In the genomic region with DNA sequence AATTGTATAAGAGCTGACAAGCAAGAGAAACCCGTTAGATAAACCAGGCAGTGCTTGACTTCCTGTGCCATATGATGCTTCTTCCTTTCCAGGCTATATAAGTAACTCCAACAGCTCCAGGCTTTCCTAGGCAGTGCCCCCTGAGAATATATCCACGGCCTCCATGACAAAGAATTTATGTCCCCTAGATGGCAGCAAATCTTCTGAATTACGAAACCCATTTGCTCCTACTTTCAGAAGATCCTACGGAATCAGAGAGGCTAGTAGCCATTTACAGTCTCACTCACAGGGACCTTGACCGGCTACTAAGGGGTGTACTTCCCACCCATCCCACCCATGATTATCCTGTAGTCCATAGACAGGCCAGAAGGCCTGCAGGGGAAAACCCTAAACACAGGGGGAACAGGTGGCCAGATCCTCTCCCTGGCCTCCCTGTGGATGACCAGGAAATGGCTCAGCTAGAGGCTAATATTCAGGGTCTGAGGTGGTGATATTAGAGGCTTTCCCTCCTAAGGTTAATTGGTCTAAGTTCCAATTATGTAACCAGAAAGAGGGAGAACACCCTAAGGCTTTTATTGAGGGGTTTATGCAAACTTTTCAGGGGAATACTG, we compare ENCODE assay signal across 10 cellular contexts.
A peak's percentile ranks its signal among the peaks of the same experiment; 100 is the strongest.
DNase-seq lines count a peak whose midpoint lies in the region; ATAC-seq, FAIRE-seq and TF ChIP-seq lines count a peak whose summit lies in the region.
"Had no signal": no experiment of that assay in that cellular context is flagged by ENCODE, and none has a peak within 500 bp of the region (broad histone marks: within the 10 kb centered on the region; RNA-seq: fewer than 3 reads in every experiment).

No MANE protein-coding gene starts in this region.

- no peak overlapping the region for H3K4me3 Mint-ChIP-seq in astrocyte (ENCODE audit: unreplicated experiment)

- H2AFZ ChIP-seq in Karpas-422 (ENCODE audit: low read length), result no peak overlapping the region
- no peak overlapping the region for H2AFZ ChIP-seq in astrocyte (ENCODE audit: low read depth, low read length)
- no peak overlapping the region for H2AFZ ChIP-seq in HepG2 (ENCODE audit: low read length)

- POLR2A ChIA-PET in HepG2 (lab: Yijun Ruan, JAX), result no interaction called here

- H3K4me3 ChIP-seq in Karpas-422 (ENCODE audit: low read length), result no peak overlapping the region
- no peak overlapping the region for H3K4me3 ChIP-seq in astrocyte (ENCODE audit: insufficient read depth, low read depth, low read length)
- H3K4me3 ChIP-seq in HepG2 (replicated peaks in 1 of 3; ENCODE audit: insufficient read depth in 1 of 3, low read depth in 2 of 3, low read length in 3 of 3), result no peak overlapping the region

- H3K9ac ChIP-seq in Karpas-422 (ENCODE audit: low read length) (no peak overlapping the region), astrocyte (ENCODE audit: low read length) (no peak overlapping the region), HepG2 (ENCODE audit: insufficient read depth, low read depth, low read length) (no peak overlapping the region)

- H3K9me3 Mint-ChIP-seq in astrocyte (ENCODE audit: unreplicated experiment), result no peaks in the 10 kb centered on the region

- no peaks in the 10 kb centered on the region for H3K27me3 ChIP-seq in Karpas-422 (ENCODE audit: low read length)
- H3K27me3 ChIP-seq in astrocyte (ENCODE audit: insufficient read depth, low read length), result no peaks in the 10 kb centered on the region
- no peaks in the 10 kb centered on the region for H3K27me3 ChIP-seq in HepG2 (ENCODE audit: control insufficient read depth in 1 of 2, insufficient read depth in 2 of 2, low read length in 2 of 2)

- TF ChIP-seq RAD21 in HepG2 (CRISPR knock-in tag; IDR thresholded peaks at IDR 0.05), result no peak

- H3K36me3 ChIP-seq in Karpas-422 (ENCODE audit: insufficient read depth, low read length) (no peaks in the 10 kb centered on the region), astrocyte (ENCODE audit: insufficient read depth, low read length) (no peaks in the 10 kb centered on the region), HepG2 (replicated peaks in 1 of 2; ENCODE audit: control insufficient read depth in 1 of 2, insufficient read depth in 2 of 2, low read length in 2 of 2) (no peaks in the 10 kb centered on the region)

- TF ChIP-seq EP300 in HepG2 (IDR thresholded peaks at IDR 0.05; ENCODE audit: low read depth in 2 of 2, low read length in 2 of 2), result no peak
- no peak for TF ChIP-seq EP300 in HepG2 (CRISPR knock-in tag; IDR thresholded peaks at IDR 0.05; ENCODE audit: borderline replicate concordance)

- no peak for FAIRE-seq in astrocyte (lab: Jason Lieb, UNC)
- peak; percentile 78 for FAIRE-seq in HepG2 (lab: Jason Lieb, UNC)
- FAIRE-seq: TTC549 had no signal

- H3K4me1 ChIP-seq in Karpas-422 (ENCODE audit: low read length), result peaks cover 3% of the 10 kb centered on the region; the same call in 1 of the 2 replicates
- no peaks in the 10 kb centered on the region for H3K4me1 ChIP-seq in astrocyte (ENCODE audit: insufficient read depth, low read length)
- H3K4me1 ChIP-seq in HepG2 (ENCODE audit: insufficient read depth, low read length), result no peaks in the 10 kb centered on the region

- in situ Hi-C loops in Caki2 (cut with HindIII; ENCODE audit: low pct_unique_long_range_greater_than_20kb, low sequenced_read_pairs) (no loop called here), HepG2 (cut with HindIII; ENCODE audit: extremely low pct_ligation_motif_present, low pct_unique_long_range_greater_than_20kb) (no loop called here), G401 (cut with HindIII; ENCODE audit: low sequenced_read_pairs) (no loop called here)

- no peak for TF ChIP-seq POLR2A in HepG2 (IDR thresholded peaks at IDR 0.05; ENCODE audit: insufficient read depth in 1 of 2, low read depth in 2 of 2, low read length in 2 of 2)

- H3K27ac ChIP-seq in Karpas-422 (ENCODE audit: low read length) (no peak overlapping the region), astrocyte (ENCODE audit: low read depth, low read length) (no peak overlapping the region), HepG2 (ENCODE audit: extremely low read length, insufficient read depth, low read length) (no peak overlapping the region)

- H3K4me2 ChIP-seq in Karpas-422 (ENCODE audit: low read depth, low read length, poor library complexity, severe bottlenecking) (no peak overlapping the region), astrocyte (ENCODE audit: low read length) (no peak overlapping the region), HepG2 (ENCODE audit: low read depth, low read length) (no peak overlapping the region)

- whole genome bisulfite sequencing in HepG2 (ENCODE audit: low lambda C conversion rate), result 2% methylated on average over 5 of the region's 5 CpGs

- H3K9me2 ChIP-seq in Karpas-422 (replicated peaks; ENCODE audit: insufficient read depth, low read length), result no peaks in the 10 kb centered on the region

- H3K36me3 Mint-ChIP-seq in astrocyte (ENCODE audit: low read depth, unreplicated experiment), result no peaks in the 10 kb centered on the region

- no TSS peak for BruUV-seq in HepG2 (replicated peaks; lab: Mats Ljungman, UMichigan)

- H3K79me2 ChIP-seq in Karpas-422 (ENCODE audit: low read length) (no peaks in the 10 kb centered on the region), astrocyte (ENCODE audit: insufficient read depth, low read length) (no peaks in the 10 kb centered on the region), HepG2 (ENCODE audit: insufficient read depth, low read length) (no peaks in the 10 kb centered on the region)

- no peak overlapping the region for H3K27ac Mint-ChIP-seq in astrocyte (ENCODE audit: unreplicated experiment)

- TF ChIP-seq CTCF in astrocyte (IDR thresholded peaks at IDR 0.05; ENCODE audit: insufficient read depth, low read depth, low read length) (peak; percentile 17), HepG2 (CRISPR knock-in tag; IDR thresholded peaks at IDR 0.05) (peak; percentile 40)

- peak; percentile 79 for ATAC-seq in HepG2

- no peaks in the 10 kb centered on the region for H3K9me3 ChIP-seq in Karpas-422 (ENCODE audit: low read length)
- no peaks in the 10 kb centered on the region for H3K9me3 ChIP-seq in astrocyte (ENCODE audit: insufficient read depth, low read depth, low read length)
- H3K9me3 ChIP-seq in HepG2 (ENCODE audit: low read length), result no peaks in the 10 kb centered on the region

- H3K4me1 Mint-ChIP-seq in astrocyte (ENCODE audit: low read depth, unreplicated experiment), result no peaks in the 10 kb centered on the region

- no peaks in the 10 kb centered on the region for H3K27me3 Mint-ChIP-seq in astrocyte (ENCODE audit: low read depth, unreplicated experiment)

- CTCF ChIA-PET in HepG2 (lab: Yijun Ruan, JAX; ENCODE audit: low intra/inter-chr PET ratio, low total read pairs), result interaction anchor here (1.3 kb wide), 1 partner anchor 233 kb away, joined by 5 read pairs; no protein-coding TSS in a partner anchor

- intact Hi-C loops in HepG2 (cut with micrococcal nuclease; ENCODE audit: unreplicated experiment), result no loop called here

- peak; percentile 29 for DNase-seq in Caki2 (ENCODE audit: low read depth)
- peak; percentile 46 for DNase-seq in Karpas-422
- DNase-seq in astrocyte (ENCODE audit: low read depth), result no peak
- DNase-seq in HepG2 (ENCODE audit: low spot score), result peak; percentile 30
- no peak for DNase-seq in activated CD4-positive, alpha-beta T cell treated with anti-CD3 and anti-CD28 coated beads, Interleukin-2, amount 50 U/mL, for 4 hours
- no peak for DNase-seq in G401 (ENCODE audit: low spot score)
- no peak for DNase-seq in stimulated activated CD4-positive, alpha-beta T cell treated with anti-CD3 and anti-CD28 coated beads, Interleukin-2, amount 100 ng/mL, for 24 hours
- DNase-seq in NCI-H2081 (lab: John Stamatoyannopoulos, UW), result no peak
- DNase-seq: H7 had no signal

- H4K20me1 ChIP-seq in Karpas-422 (ENCODE audit: insufficient read depth, low read depth, low read length) (no peaks in the 10 kb centered on the region), astrocyte (ENCODE audit: insufficient read depth, low read length) (no peaks in the 10 kb centered on the region), HepG2 (ENCODE audit: insufficient read depth, low read length) (no peaks in the 10 kb centered on the region)

TF ChIP-seq in HepG2, 621 proteins besides CTCF, POLR2A, EP300 and RAD21:
- TF ChIP-seq SMC3 (IDR thresholded peaks at IDR 0.05; ENCODE audit: low read length), result peak; percentile 30
- TF ChIP-seq CEBPG (CRISPR knock-in tag; IDR thresholded peaks at IDR 0.05), result peak; percentile 60
- TF ChIP-seq STAG1 (CRISPR knock-in tag; IDR thresholded peaks at IDR 0.05), result 0 out of 2 replicates have a peak, but pooled peaks have one; percentile 8
- TF ChIP-seq ZNF761 (CRISPR knock-in tag; conservative IDR thresholded peaks at IDR 0.05), result no peak

Comparison
In these comparisons a context has a peak if more than half of its experiments do, and no peak if none do; other contexts are left out.
1. DNase-seq: peak in Caki2 (single experiment), Karpas-422 (single experiment) and HepG2 (single experiment); none in astrocyte (single experiment), activated CD4-positive, alpha-beta T cell treated with anti-CD3 and anti-CD28 coated beads, Interleukin-2, amount 50 U/mL, for 4 hours (0 of 2), G401 (single experiment), stimulated activated CD4-positive, alpha-beta T cell treated with anti-CD3 and anti-CD28 coated beads, Interleukin-2, amount 100 ng/mL, for 24 hours (0 of 2) and NCI-H2081 (0 of 2).